Comparison of ENCODE assay signal across 9 cellular contexts in genomic region chr3:127890651-127891290, GRCh38. TPM values are rescaled to one million over a fixed set of nuclear protein-coding genes. Genes with fewer than 3 reads are reported as not detected.
DNase-seq lines count a peak whose midpoint lies in the region; FAIRE-seq and TF ChIP-seq lines count a peak whose summit lies in the region.
"Not testable (repeated sequence)": the region's sequence is repeated elsewhere in the genome, so short reads cannot be mapped to it uniquely, and the experiment has no call there.
"Had no signal": no experiment of that assay in that cellular context is flagged by ENCODE, and none has a peak within 500 bp of the region (broad histone marks: within the 10 kb centered on the region; RNA-seq: fewer than 3 reads in every experiment).

No MANE protein-coding gene starts in this region.

- not testable (repeated sequence) for H4K20me1 ChIP-seq in keratinocyte (ENCODE audit: control insufficient read depth, extremely low read depth, insufficient read depth, low read length)

- peak; percentile 63 for FAIRE-seq in GM12891 (lab: Jason Lieb, UNC)
- FAIRE-seq in keratinocyte (lab: Jason Lieb, UNC): not testable (repeated sequence)

- DNase-seq in A673 (ENCODE audit: low spot score): peak; percentile 46
- DNase-seq in GM12891 (ENCODE audit: insufficient read length, low spot score): not testable (repeated sequence)
- peak; percentile 75 for DNase-seq in M059J (ENCODE audit: low read depth)
- DNase-seq in T1000 (lab: John Stamatoyannopoulos, UW): peak; percentile 41
- DNase-seq in activated naive CD4-positive, alpha-beta T cell treated with Interleukin-2 at 50 U/mL for 16 hours: peak; percentile 35
- DNase-seq in dermis blood vessel endothelial cell: peak; percentile 32
- peak; percentile 50 for DNase-seq in keratinocyte (ENCODE audit: low read depth, low spot score)
- DNase-seq in stimulated activated CD4-positive, alpha-beta T cell treated with anti-CD3 and anti-CD28 coated beads, Interleukin-2, amount 100 ng/mL, for 24 hours: peak; percentile 20 to 23

- not testable (repeated sequence) for H3K27ac ChIP-seq in A673 (ENCODE audit: low read depth, low read length, poor library complexity, severe bottlenecking)
- H3K27ac ChIP-seq in keratinocyte (ENCODE audit: control insufficient read depth, insufficient read depth, low read length): peak overlapping the region; percentile 88

- not testable (repeated sequence) for H3K4me3 ChIP-seq in A673 (ENCODE audit: low read depth, low read length, poor library complexity, severe bottlenecking); keratinocyte (ENCODE audit: control insufficient read depth in 2 of 3, extremely low read depth in 1 of 3, insufficient read depth in 2 of 3, low read depth in 1 of 3, low read length in 3 of 3)

- H3K9me1 ChIP-seq in keratinocyte (ENCODE audit: control insufficient read depth, extremely low read depth, insufficient read depth, low read length): not testable (repeated sequence)

- H3K79me2 ChIP-seq in keratinocyte (ENCODE audit: control insufficient read depth, insufficient read depth, low read length): not testable (repeated sequence)

- not testable (repeated sequence) for H3K9ac ChIP-seq in keratinocyte (ENCODE audit: control insufficient read depth, extremely low read depth, insufficient read depth, low read length)

- H3K27me3 ChIP-seq in A673 (replicated peaks; ENCODE audit: insufficient read depth, low read depth, low read length, poor library complexity); keratinocyte (ENCODE audit: control insufficient read depth, extremely low read depth, insufficient read depth, low read length): not testable (repeated sequence)

- not testable (repeated sequence) for H3K4me1 ChIP-seq in A673 (ENCODE audit: insufficient read depth, low read length, poor library complexity, severe bottlenecking); keratinocyte (ENCODE audit: control insufficient read depth, extremely low read depth, insufficient read depth, low read length)

- TF ChIP-seq CTCF in A673 (conservative IDR thresholded peaks at IDR 0.05; ENCODE audit: low read depth, low read length): peak; percentile 52
- TF ChIP-seq CTCF in keratinocyte (optimal IDR thresholded peaks at IDR 0.05 in 1 of 3, IDR thresholded peaks at IDR 0.05 in 1 of 3, conservative IDR thresholded peaks at IDR 0.05 in 1 of 3; ENCODE audit: extremely low read depth in 1 of 3, insufficient read depth in 2 of 3, low read length in 3 of 3): not testable (repeated sequence)

- H2AFZ ChIP-seq in keratinocyte (ENCODE audit: control insufficient read depth, low read length): not testable (repeated sequence)

- CTCF ChIA-PET in A673 (lab: Charles Lee): not testable (repeated sequence)

- not testable (repeated sequence) for H3K4me2 ChIP-seq in keratinocyte (ENCODE audit: control insufficient read depth, extremely low read depth, insufficient read depth, low read depth, low read length)

- not testable (repeated sequence) for H3K36me3 ChIP-seq in A673 (ENCODE audit: insufficient read depth, low read length, poor library complexity, severe bottlenecking); keratinocyte (ENCODE audit: control insufficient read depth in 2 of 2, extremely low read depth in 1 of 2, insufficient read depth in 2 of 2, low read length in 2 of 2)

- intact Hi-C loops in A673 (cut with micrococcal nuclease; ENCODE audit: unreplicated experiment): not testable (repeated sequence)

- TF ChIP-seq POLR2A in GM12891 (IDR thresholded peaks at IDR 0.05; ENCODE audit: low read depth, low read length): not testable (repeated sequence)

- dilution Hi-C loops in keratinocyte (cut with MboI; ENCODE audit: extremely low pct_ligation_motif_present, low sequenced_read_pairs): not testable (repeated sequence)

- POLR2A ChIA-PET in A673 (lab: Charles Lee; ENCODE audit: low non-redundant PET): not testable (repeated sequence)

- H3K9me3 ChIP-seq in A673 (ENCODE audit: low read depth, low read length, poor library complexity, severe bottlenecking); keratinocyte (ENCODE audit: control insufficient read depth, low read depth, low read length): not testable (repeated sequence)

- not testable (repeated sequence) for BruUV-seq in A673 (replicated peaks; lab: Mats Ljungman, UMichigan)

RNA-seq across cellular contexts. Expression of gene KBTBD12, which starts 24.3 kb away (rescaled TPM):
- total RNA-seq in A673 (2021): not detected in 2 replicates
- 0.13 TPM for polyA plus RNA-seq in GM12891 (2012; ENCODE audit: low read depth, missing spikeins)
- total RNA-seq in M059J (2014; rRNA removed; shearing (Covaris generic)): 0.07 and 0.57 TPM in 2 replicates
- total RNA-seq in dermis blood vessel endothelial cell: under 0.01 TPM in 1 of 2 replicates, not detected in the other
- not detected in 3 replicates for polyA plus RNA-seq in keratinocyte
- polyA plus RNA-seq in keratinocyte (2011; ENCODE audit: low read depth): not detected
- polyA plus RNA-seq in keratinocyte (2011; cell fraction: cytosol; rRNA removed): not detected in 2 replicates
- polyA plus RNA-seq in keratinocyte (2011; cell fraction: nucleus; rRNA removed): not detected in 2 replicates
- 0.03 TPM in 1 of 2 replicates, not detected in the other for polyA plus RNA-seq in keratinocyte (2012; ENCODE audit: low replicate concordance)
- not detected in 3 replicates for polyA minus RNA-seq in keratinocyte
- polyA minus RNA-seq in keratinocyte (2011; cell fraction: cytosol; rRNA and poly(A)+ RNA removed): not detected
- polyA minus RNA-seq in keratinocyte (2011; cell fraction: nucleus; rRNA and poly(A)+ RNA removed): not detected in 2 replicates
- polyA plus RNA-seq: immature natural killer cell had no signal
